ENCODE assay signal across 1 cellular context in the genomic region with DNA sequence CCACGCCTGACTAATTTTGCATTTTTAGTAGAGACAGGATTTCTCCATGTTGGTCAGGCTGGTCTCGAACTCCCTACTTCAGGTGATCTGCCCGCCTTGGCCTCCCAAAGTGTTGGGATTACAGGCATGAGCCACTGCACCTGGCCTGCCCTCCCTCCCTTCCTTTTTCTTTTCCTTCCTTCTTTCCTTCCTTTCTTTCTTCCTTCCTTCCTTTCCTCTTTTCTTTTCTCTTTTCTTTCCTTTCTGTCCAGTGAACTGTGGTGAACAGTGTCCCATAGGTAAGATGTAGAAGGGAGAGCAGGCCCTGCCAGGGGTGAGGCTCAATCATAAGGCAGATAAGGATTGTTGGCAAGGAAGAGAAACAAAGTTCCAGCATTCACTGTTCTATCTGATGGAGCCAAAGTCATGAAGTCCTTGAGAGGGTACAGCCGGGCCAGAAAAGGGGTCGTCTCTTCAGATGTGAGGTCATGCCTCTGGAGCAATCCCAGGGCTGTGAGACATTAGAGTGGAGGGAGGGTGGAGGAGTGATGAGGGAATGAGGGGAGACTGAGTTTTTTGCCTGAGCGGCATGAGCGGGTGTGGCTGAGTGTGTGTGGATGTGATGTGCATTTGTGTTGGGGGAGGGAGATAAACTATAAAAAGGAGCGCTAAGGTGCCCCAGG.
TF ChIP-seq lines count a peak whose summit lies in the region.

No MANE protein-coding gene starts in this region.

TF ChIP-seq in IMR-90, 13 proteins besides CTCF, POLR2A, EP300 and RAD21:
- TF ChIP-seq MAZ (IDR thresholded peaks at IDR 0.05; ENCODE audit: borderline replicate concordance, low read depth, low read length) (no peak), SMC3 (IDR thresholded peaks at IDR 0.05; ENCODE audit: low read depth, low read length) (no peak), FOS (IDR thresholded peaks at IDR 0.05; ENCODE audit: low read depth, low read length) (no peak), BHLHE40 (IDR thresholded peaks at IDR 0.05; ENCODE audit: low read depth, low read length) (no peak), RCOR1 (IDR thresholded peaks at IDR 0.05; ENCODE audit: insufficient replicate concordance, low read length) (no peak), NFE2L2 (IDR thresholded peaks at IDR 0.05; ENCODE audit: low read depth, low read length) (no peak), MAFK (IDR thresholded peaks at IDR 0.05; ENCODE audit: low read depth, low read length) (no peak)
